8 cellular contexts compared by ENCODE assay signal in the genomic region with DNA sequence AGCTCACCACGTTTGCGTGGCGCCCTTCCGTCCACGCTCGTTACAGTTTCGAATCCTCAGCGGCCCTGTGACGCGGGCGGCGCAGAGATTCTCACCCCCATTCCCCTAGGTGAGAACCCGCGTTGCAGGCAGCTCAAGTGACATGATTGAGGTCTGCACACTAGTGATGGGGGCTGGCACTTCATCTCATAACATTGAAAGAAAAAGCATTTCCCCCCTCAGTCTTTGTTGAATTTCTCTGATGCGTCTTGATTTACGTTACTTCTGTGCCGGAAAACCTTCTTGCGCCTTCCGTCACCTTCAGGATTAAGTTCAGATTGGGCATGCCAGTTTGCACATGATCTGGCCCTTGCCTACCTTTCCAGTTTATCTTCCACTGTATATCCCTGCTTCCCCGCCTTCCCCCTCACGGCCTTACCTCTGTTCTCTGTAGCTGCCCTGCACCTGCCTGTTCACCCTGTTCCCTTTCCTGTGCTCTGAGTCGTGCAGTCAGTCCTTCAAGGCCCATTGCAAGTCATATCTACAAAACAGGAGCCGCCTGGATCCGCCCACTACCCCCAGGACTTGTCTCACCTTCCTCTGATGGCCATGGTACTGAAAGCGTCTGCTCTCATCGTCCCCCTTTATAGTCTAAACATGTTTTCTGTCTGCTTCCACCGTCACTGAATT. TPM values are rescaled to one million over a fixed set of nuclear protein-coding genes. Genes with fewer than 3 reads are reported as not detected.
DNase-seq lines count a peak whose midpoint lies in the region; ATAC-seq and TF ChIP-seq lines count a peak whose summit lies in the region.

No MANE protein-coding gene starts in this region.

- no peaks in the 10 kb centered on the region for H3K27me3 ChIP-seq in CD8-positive, alpha-beta T cell (ENCODE audit: insufficient read depth, low read length)
- no peaks in the 10 kb centered on the region for H3K27me3 ChIP-seq in thoracic aorta (replicated peaks; ENCODE audit: insufficient read depth)

- H3K4me1 ChIP-seq in CD8-positive, alpha-beta T cell (ENCODE audit: insufficient read depth, low read length), result peaks cover 16% of the 10 kb centered on the region
- peaks cover 33 to 80% of the 10 kb centered on the region in 2 donors for H3K4me1 ChIP-seq in thoracic aorta (ENCODE audit: control insufficient read depth in 1 of 2, low read depth in 2 of 2)

- POLR2A ChIA-PET in CD8-positive, alpha-beta T cell (lab: Charles Lee), result interaction anchor here (1.0 to 2.4 kb wide), 7 partner anchors 16 to 289 kb away, joined by 3 to 23 read pairs (median 6); partner anchors contain the start of genes CITED4, NFYC and SCMH1

- H3K9me3 ChIP-seq in CD8-positive, alpha-beta T cell (ENCODE audit: low read length), result no peaks in the 10 kb centered on the region
- no peaks in the 10 kb centered on the region for H3K9me3 ChIP-seq in thoracic aorta

- H3K27me3 Mint-ChIP-seq in CD8-positive, alpha-beta T cell (ENCODE audit: low read depth), result no peaks in the 10 kb centered on the region
- no peaks in the 10 kb centered on the region for H3K27me3 Mint-ChIP-seq in neural crest cell (ENCODE audit: low read depth)

- ATAC-seq in CD8-positive, alpha-beta T cell, result peak; percentile 50
- ATAC-seq in GM21619 (IDR thresholded peaks at IDR 0.05; ENCODE audit: unreplicated experiment) (peak; percentile 7), thoracic aorta (ENCODE audit: insufficient number of reproducible peaks, low FRiP score, low read depth) (no peak), HG02763 (IDR thresholded peaks at IDR 0.05; ENCODE audit: unreplicated experiment) (no peak)

- CTCF ChIA-PET in CD8-positive, alpha-beta T cell (lab: Charles Lee), result interaction anchor here (1.3 to 1.7 kb wide), 3 partner anchors 21 to 27 kb away, joined by 3 to 9 read pairs (median 6); no protein-coding TSS in a partner anchor

- H3K36me3 Mint-ChIP-seq in CD8-positive, alpha-beta T cell, result peaks cover 26% of the 10 kb centered on the region
- peaks cover 7% of the 10 kb centered on the region for H3K36me3 Mint-ChIP-seq in neural crest cell (ENCODE audit: low read depth)

- peak overlapping the region; percentile 85 for H3K27ac ChIP-seq in CD8-positive, alpha-beta T cell (ENCODE audit: low read depth, low read length)
- H3K27ac ChIP-seq in epithelial cell of prostate (peak overlapping the region; percentile 86), thoracic aorta (peak overlapping the region; percentile 93)

- H3K27ac Mint-ChIP-seq in CD8-positive, alpha-beta T cell, result peak overlapping the region; percentile 97
- H3K27ac Mint-ChIP-seq in neural crest cell (ENCODE audit: unreplicated experiment), result peak overlapping the region; percentile 97

- DNase-seq in CD8-positive, alpha-beta T cell, result peak; percentile 11 to 78 (median 53)
- DNase-seq in NCI-H510A treated with DMSO at 0.1 percent for 48 hours (lab: John Stamatoyannopoulos, UW) (peak; percentile 86), epithelial cell of prostate (ENCODE audit: low read depth, low spot score) (peak; percentile 12), neural crest cell (ENCODE audit: low read depth, low spot score) (peak; percentile 12), thoracic aorta (ENCODE audit: low spot score) (no peak)
- peak; percentile 3 for DNase-seq in activated CD8-positive, alpha-beta memory T cell treated with anti-CD3 and anti-CD28 coated beads, Interleukin-2, amount 50 U/mL, for 24 hours (ENCODE audit: extremely low read depth)

- peak overlapping the region; percentile 91 for H3K4me3 ChIP-seq in CD8-positive, alpha-beta T cell (ENCODE audit: low read depth, low read length)
- H3K4me3 ChIP-seq in thoracic aorta, result peak overlapping the region; percentile 87

- intact Hi-C loops in CD8-positive, alpha-beta T cell (cut with DNase I, micrococcal nuclease), result loop anchor here (1.0 to 5.0 kb wide), 4 partner anchors 23 to 1573 kb away; partner anchors contain the start of gene ZNF684 (in 1 of the 2)

- H3K4me3 Mint-ChIP-seq in CD8-positive, alpha-beta T cell, result peak overlapping the region; percentile 95
- H3K4me3 Mint-ChIP-seq in neural crest cell, result peak overlapping the region; percentile 95

- TF ChIP-seq CTCF in CD8-positive, alpha-beta T cell (IDR thresholded peaks at IDR 0.05), result no peak
- TF ChIP-seq CTCF in neural crest cell (conservative IDR thresholded peaks at IDR 0.05) (no peak), thoracic aorta (IDR thresholded peaks at IDR 0.05) (no peak)

- H3K36me3 ChIP-seq in CD8-positive, alpha-beta T cell (ENCODE audit: insufficient read depth, low read length), result peaks cover 14% of the 10 kb centered on the region
- H3K36me3 ChIP-seq in thoracic aorta, result no peaks in the 10 kb centered on the region

- no peaks in the 10 kb centered on the region for H3K9me3 Mint-ChIP-seq in CD8-positive, alpha-beta T cell
- peaks cover 5% of the 10 kb centered on the region for H3K9me3 Mint-ChIP-seq in neural crest cell

- H3K4me1 Mint-ChIP-seq in CD8-positive, alpha-beta T cell (ENCODE audit: low read depth), result peaks cover 35% of the 10 kb centered on the region
- H3K4me1 Mint-ChIP-seq in neural crest cell, result peaks cover 30% of the 10 kb centered on the region

RNA-seq across cellular contexts. Expression of gene CTPS1, which starts 1.1 kb away (rescaled TPM):
- total RNA-seq in CD8-positive, alpha-beta T cell, result 10 to 100 TPM; 68.5 to 69.0 TPM
- 111 and 114 TPM in 2 replicates for total RNA-seq in neural crest cell
- total RNA-seq in thoracic aorta, result 10 to 100 TPM; 79.2 to 84.4 TPM

RNA-seq across cellular contexts. Expression of gene SLFNL1, which starts 40.9 kb away (rescaled TPM):
- under 1 TPM; 0.14 to 0.16 TPM for total RNA-seq in CD8-positive, alpha-beta T cell
- 0.37 and 0.64 TPM in 2 replicates for total RNA-seq in neural crest cell
- total RNA-seq in thoracic aorta, result 1 to 10 TPM in 1 of 2 donors, under 1 TPM in 1; 0.68 to 1.3 TPM

Comparison
In these comparisons a context has a peak if more than half of its experiments do, and no peak if none do; other contexts are left out.
1. ATAC-seq: peak in CD8-positive, alpha-beta T cell (single experiment) and GM21619 (single experiment); none in thoracic aorta (single experiment) and HG02763 (single experiment).
2. Peak in every context shown above with its lines, with median percentiles within 50 percentile points of each other: H3K27ac ChIP-seq.